ENCODE assay signal across 8 cellular contexts in the genomic region with DNA sequence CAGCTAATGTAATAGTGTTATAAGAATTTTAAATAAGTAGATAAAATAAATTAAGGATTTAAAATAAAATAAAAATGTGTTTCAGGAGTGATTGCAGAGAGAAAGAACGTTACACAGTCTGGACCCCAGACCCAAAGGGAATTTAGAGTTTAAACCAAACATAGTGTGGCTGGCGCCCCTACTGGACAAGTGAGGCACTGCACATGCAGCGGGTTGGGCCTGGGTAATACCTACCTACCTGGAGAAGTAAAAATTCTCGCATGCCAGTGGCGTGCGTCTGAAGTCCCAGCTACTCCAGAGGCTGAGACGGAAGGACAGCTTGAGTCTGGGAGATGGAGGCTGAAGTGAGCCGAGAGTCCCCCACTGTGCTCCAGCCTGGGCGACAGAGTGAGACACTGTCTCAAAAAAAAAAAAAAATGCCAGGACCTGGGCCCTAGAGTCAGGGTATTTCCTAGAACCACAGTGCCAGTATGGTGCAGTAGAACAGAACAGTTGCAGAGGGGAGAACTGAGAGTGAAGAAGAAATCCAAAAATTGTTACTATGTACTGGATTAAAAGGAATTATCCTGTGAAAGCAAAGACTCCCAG.
DNase-seq lines count a peak whose midpoint lies in the region; ATAC-seq and TF ChIP-seq lines count a peak whose summit lies in the region.
"Had no signal": no experiment of that assay in that cellular context is flagged by ENCODE, and none has a peak within 500 bp of the region (broad histone marks: within the 10 kb centered on the region; RNA-seq: fewer than 3 reads in every experiment).

No MANE protein-coding gene starts in this region.

- intact Hi-C loops in posterior vena cava (cut with DNase I) = loop anchor here in 1 of 2 donors (5.0 kb wide), 1 partner anchor 110 kb away; no protein-coding TSS in a partner anchor

- DNase-seq in activated CD4-positive, alpha-beta T cell treated with anti-CD3 and anti-CD28 coated beads, Interleukin-2, amount 50 U/mL, for 24 hours (ENCODE audit: low read depth in 1 of 2, low spot score in 1 of 2) = peak; percentile 4 to 25
- DNase-seq in fibroblast of villous mesenchyme (ENCODE audit: low read depth) = no peak
- DNase-seq in stimulated activated CD8-positive, alpha-beta memory T cell treated with anti-CD3 and anti-CD28 coated beads, Interleukin-7, amount 100 ng/mL, for 24 hours (ENCODE audit: low read depth) = peak; percentile 38
- no peak for DNase-seq in posterior vena cava (ENCODE audit: low spot score)
- DNase-seq in SKM-1 (lab: John Stamatoyannopoulos, UW; ENCODE audit: unreplicated experiment) = no peak
- DNase-seq: naive B cell had no signal

- no peak overlapping the region for H3K4me3 ChIP-seq in fibroblast of villous mesenchyme (ENCODE audit: low read depth, low read length)

- TF ChIP-seq CTCF in fibroblast of villous mesenchyme (IDR thresholded peaks at IDR 0.05; ENCODE audit: insufficient read depth, low read depth, low read length) = peak; percentile 52

- ATAC-seq in GM18511 (IDR thresholded peaks at IDR 0.05; ENCODE audit: unreplicated experiment) = peak; percentile 70
- peak; percentile 60 for ATAC-seq in HG03135 (IDR thresholded peaks at IDR 0.05; ENCODE audit: unreplicated experiment)

Comparison
In these comparisons a context has a peak if more than half of its experiments do, and no peak if none do; other contexts are left out.
1. DNase-seq: peak in activated CD4-positive, alpha-beta T cell treated with anti-CD3 and anti-CD28 coated beads, Interleukin-2, amount 50 U/mL, for 24 hours (2 of 2) and stimulated activated CD8-positive, alpha-beta memory T cell treated with anti-CD3 and anti-CD28 coated beads, Interleukin-7, amount 100 ng/mL, for 24 hours (single experiment); none in fibroblast of villous mesenchyme (single experiment), posterior vena cava (single experiment) and SKM-1 (single experiment).